ENCODE assay signal across 1 cellular context in genomic region chr10:70255329-70256299, GRCh38.
TF ChIP-seq lines count a peak whose summit lies in the region.

No MANE protein-coding gene starts in this region.

TF ChIP-seq in HepG2, 621 proteins besides CTCF, POLR2A, EP300 and RAD21 (continued from another document):
- no peak for TF ChIP-seq THAP11 (CRISPR knock-in tag; IDR thresholded peaks at IDR 0.05)
- peak; percentile 37 for TF ChIP-seq XRCC5 (optimal IDR thresholded peaks at IDR 0.05; ENCODE audit: low read length)
- TF ChIP-seq ZXDC (CRISPR knock-in tag; IDR thresholded peaks at IDR 0.05): no peak
- no peak for TF ChIP-seq ZBTB34 (CRISPR knock-in tag; IDR thresholded peaks at IDR 0.05)
- TF ChIP-seq ZNF674 (CRISPR knock-in tag; IDR thresholded peaks at IDR 0.05; ENCODE audit: low read depth): no peak
- TF ChIP-seq ZNF432 (CRISPR knock-in tag; IDR thresholded peaks at IDR 0.05; ENCODE audit: borderline replicate concordance): no peak
- peak; percentile 42; the same call in 1 of the 2 replicates for TF ChIP-seq ZNF7 (CRISPR knock-in tag; IDR thresholded peaks at IDR 0.05)
- peak; percentile 27; the same call in 1 of the 2 replicates for TF ChIP-seq ZFX (CRISPR knock-in tag; IDR thresholded peaks at IDR 0.05; ENCODE audit: low read depth)
- TF ChIP-seq ZNF362 (CRISPR knock-in tag; IDR thresholded peaks at IDR 0.05; ENCODE audit: borderline replicate concordance): peak; percentile 92
- peak; percentile 51; the same call in 1 of the 2 replicates for TF ChIP-seq BCL6 (CRISPR knock-in tag; IDR thresholded peaks at IDR 0.05)
- TF ChIP-seq ARNT (IDR thresholded peaks at IDR 0.05): no peak
- no peak for TF ChIP-seq ZBTB37 (CRISPR knock-in tag; IDR thresholded peaks at IDR 0.05)
- TF ChIP-seq PATZ1 (CRISPR knock-in tag; IDR thresholded peaks at IDR 0.05): no peak
- TF ChIP-seq SOX6 (IDR thresholded peaks at IDR 0.05): no peak
- TF ChIP-seq SOX6 (CRISPR knock-in tag; IDR thresholded peaks at IDR 0.05): peak; percentile 77
- TF ChIP-seq RFX3 (CRISPR knock-in tag; IDR thresholded peaks at IDR 0.05): no peak
- 0 out of 2 replicates have a peak, but pooled peaks have one; percentile 32 for TF ChIP-seq TBX2 (CRISPR knock-in tag; IDR thresholded peaks at IDR 0.05; ENCODE audit: borderline replicate concordance)
- no peak for TF ChIP-seq TOPORS (CRISPR knock-in tag; IDR thresholded peaks at IDR 0.05)
- TF ChIP-seq ARID5B (CRISPR knock-in tag; IDR thresholded peaks at IDR 0.05): peak; percentile 41; the same call in 1 of the 2 replicates
- no peak for TF ChIP-seq ZNF383 (CRISPR knock-in tag; IDR thresholded peaks at IDR 0.05; ENCODE audit: borderline replicate concordance)
TF ChIP-seq in HepG2: peak in this region for 25.
